In genomic region chr6:20221448-20221847, GRCh38 we compare ENCODE assay signal across 26 cellular contexts. TPM values are rescaled to one million over a fixed set of nuclear protein-coding genes. Genes with fewer than 3 reads are reported as not detected.
DNase-seq lines count a peak whose midpoint lies in the region; ATAC-seq and TF ChIP-seq lines count a peak whose summit lies in the region.
"Had no signal": no experiment of that assay in that cellular context is flagged by ENCODE, and none has a peak within 500 bp of the region (broad histone marks: within the 10 kb centered on the region; RNA-seq: fewer than 3 reads in every experiment).

No MANE protein-coding gene starts in this region.

- peak overlapping the region in 1 of 2 donors; percentile 4 for H3K9ac ChIP-seq in colonic mucosa (ENCODE audit: low read depth in 2 of 2, low read length in 2 of 2)
- H3K9ac ChIP-seq: BLaER1 had no signal

- intact Hi-C loops in colonic mucosa (cut with DNase I): no loop called here
- intact Hi-C loops in transverse colon (cut with DNase I; ENCODE audit: low total_unique reads): no loop called here

- H3K36me3 Mint-ChIP-seq in GM23338 (ENCODE audit: low read depth): no peaks in the 10 kb centered on the region
- no peaks in the 10 kb centered on the region for H3K36me3 Mint-ChIP-seq in nephron progenitor cell (ENCODE audit: low read depth)
- H3K36me3 Mint-ChIP-seq in natural killer cell treated with Interleukin-12 subunit alpha and Interleukin-12 subunit beta and Interleukin-15 and Interleukin-18, amount 100 ng/mL, for 72 hours: no peaks in the 10 kb centered on the region

- H3K4me3 ChIP-seq in GM23338 (no peak overlapping the region), colonic mucosa (no peak overlapping the region), transverse colon (no peak overlapping the region)
- H3K4me3 ChIP-seq: BLaER1, MG63, SJCRH30 had no signal

- no peaks in the 10 kb centered on the region for H3K9me2 ChIP-seq in GM23338 (ENCODE audit: insufficient read depth)

- no peak overlapping the region for H3K4me3 Mint-ChIP-seq in GM23338
- H3K4me3 Mint-ChIP-seq in nephron progenitor cell: no peak overlapping the region
- no peak overlapping the region for H3K4me3 Mint-ChIP-seq in natural killer cell treated with Interleukin-12 subunit alpha and Interleukin-12 subunit beta and Interleukin-15 and Interleukin-18, amount 100 ng/mL, for 72 hours

- H3K4me1 ChIP-seq in GM23338 (ENCODE audit: insufficient read depth) (no peaks in the 10 kb centered on the region), colonic mucosa (peaks cover 4% of the 10 kb centered on the region), transverse colon (peaks cover 0 to 41% (median 13%) of the 10 kb centered on the region in 4 donors)
- H3K4me1 ChIP-seq: BLaER1, SJCRH30 had no signal

- H3K4me2 ChIP-seq in GM23338: no peak overlapping the region
- H3K4me2 ChIP-seq: BLaER1 had no signal

- H3K27me3 ChIP-seq in GM23338 (ENCODE audit: insufficient read depth) (no peaks in the 10 kb centered on the region), colonic mucosa (no peaks in the 10 kb centered on the region), transverse colon (no peaks in the 10 kb centered on the region)
- H3K27me3 ChIP-seq: BLaER1, MG63, SJCRH30 had no signal

- peak overlapping the region; percentile 69; the same call in 1 of the 2 replicates for H2AFZ ChIP-seq in GM23338

- no peak overlapping the region for H3K27ac Mint-ChIP-seq in GM23338
- H3K27ac Mint-ChIP-seq in nephron progenitor cell: peak overlapping the region; percentile 6
- no peak overlapping the region for H3K27ac Mint-ChIP-seq in natural killer cell treated with Interleukin-12 subunit alpha and Interleukin-12 subunit beta and Interleukin-15 and Interleukin-18, amount 100 ng/mL, for 72 hours

- H3K4me1 Mint-ChIP-seq in GM23338 (peaks cover 11% of the 10 kb centered on the region; the same call in 2 of the 3 replicates), nephron progenitor cell (peaks cover 13% of the 10 kb centered on the region)
- H3K4me1 Mint-ChIP-seq in natural killer cell treated with Interleukin-12 subunit alpha and Interleukin-12 subunit beta and Interleukin-15 and Interleukin-18, amount 100 ng/mL, for 72 hours (ENCODE audit: low read depth in 2 of 2): no peaks in the 10 kb centered on the region
- H3K4me1 Mint-ChIP-seq: CD4-positive, CD25-positive, alpha-beta regulatory T cell had no signal

- no peaks in the 10 kb centered on the region for H3K36me3 ChIP-seq in GM23338 (ENCODE audit: insufficient read depth)
- no peaks in the 10 kb centered on the region for H3K36me3 ChIP-seq in colonic mucosa
- H3K36me3 ChIP-seq in transverse colon: no peaks in the 10 kb centered on the region
- H3K36me3 ChIP-seq: BLaER1, MG63, SJCRH30 had no signal

- DNase-seq in GM23338 (ENCODE audit: low spot score): no peak
- no peak for DNase-seq in colonic mucosa
- DNase-seq in nephron progenitor cell: no peak
- no peak for DNase-seq in transverse colon
- no peak for DNase-seq in natural killer cell treated with Interleukin-12 subunit alpha and Interleukin-12 subunit beta and Interleukin-15 and Interleukin-18, amount 100 ng/mL, for 72 hours (ENCODE audit: low spot score)
- DNase-seq: CD4-positive, CD25-positive, alpha-beta regulatory T cell; DMS153; DND-41; GOT3; MG63; NCI-H1105 treated with DMSO at 0.1 percent for 48 hours; NCI-H146; NCI-H1930; NCI-H2107; NCI-H524 treated with DMSO at 0.1 percent for 48 hours; NCI-H82; NK-92 treated with Interleukin-12 subunit alpha and Interleukin-12 subunit beta, amount 100 ng/mL, for 24 hours; PC-3; SJCRH30 had no signal

- no peaks in the 10 kb centered on the region for H3K79me2 ChIP-seq in GM23338 (replicated peaks; ENCODE audit: insufficient read depth)

- no peaks in the 10 kb centered on the region for H3K27me3 Mint-ChIP-seq in GM23338 (ENCODE audit: insufficient read depth, low read depth, poor library complexity)
- H3K27me3 Mint-ChIP-seq in nephron progenitor cell (ENCODE audit: low read depth, poor library complexity): peaks cover 5% of the 10 kb centered on the region
- peaks cover 9 to 13% of the 10 kb centered on the region in 2 donors for H3K27me3 Mint-ChIP-seq in natural killer cell treated with Interleukin-12 subunit alpha and Interleukin-12 subunit beta and Interleukin-15 and Interleukin-18, amount 100 ng/mL, for 72 hours
- H3K27me3 Mint-ChIP-seq: CD4-positive, CD25-positive, alpha-beta regulatory T cell had no signal

- ATAC-seq in GM23338 (no peak), HG02852 (IDR thresholded peaks at IDR 0.05; ENCODE audit: unreplicated experiment) (no peak), GM19035 (IDR thresholded peaks at IDR 0.05; ENCODE audit: unreplicated experiment) (no peak)
- no peak for ATAC-seq in natural killer cell treated with Interleukin-12 subunit alpha and Interleukin-12 subunit beta and Interleukin-15 and Interleukin-18, amount 100 ng/mL, for 72 hours
- ATAC-seq: HCT116, HepG2, PC-3, Right ventricle myocardium inferior, SK-N-SH treated with all-trans-retinoic acid at 6 μM for 48 hours had no signal

- no peak for TF ChIP-seq POLR2A in transverse colon (IDR thresholded peaks at IDR 0.05)

- H4K20me1 ChIP-seq in GM23338 (replicated peaks; ENCODE audit: insufficient read depth): no peaks in the 10 kb centered on the region
- H4K20me1 ChIP-seq: BLaER1 had no signal

- in situ Hi-C loops in transverse colon (cut with MboI; ENCODE audit: low pct_ligation_motif_present in 1 of 4, low pct_unique_long_range_greater_than_20kb in 1 of 4, low sequenced_read_pairs in 3 of 4): no loop called here

- H3F3A ChIP-seq in GM23338 (replicated peaks; ENCODE audit: low read depth): no peaks in the 10 kb centered on the region

- H3K27ac ChIP-seq in GM23338 (ENCODE audit: low read depth) (no peak overlapping the region), colonic mucosa (peak overlapping the region; percentile 28), transverse colon (peak overlapping the region; percentile 13 to 51 (median 28))
- H3K27ac ChIP-seq: BLaER1, SJCRH30 had no signal

- no peak for TF ChIP-seq EP300 in transverse colon (IDR thresholded peaks at IDR 0.05; ENCODE audit: low read depth)

- H3K9me3 ChIP-seq in colonic mucosa (no peaks in the 10 kb centered on the region), transverse colon (no peaks in the 10 kb centered on the region)
- H3K9me3 ChIP-seq: BLaER1, MG63, SJCRH30 had no signal

- no peaks in the 10 kb centered on the region for H3K9me3 Mint-ChIP-seq in GM23338
- H3K9me3 Mint-ChIP-seq in nephron progenitor cell: no peaks in the 10 kb centered on the region
- no peaks in the 10 kb centered on the region for H3K9me3 Mint-ChIP-seq in natural killer cell treated with Interleukin-12 subunit alpha and Interleukin-12 subunit beta and Interleukin-15 and Interleukin-18, amount 100 ng/mL, for 72 hours
- H3K9me3 Mint-ChIP-seq: CD4-positive, CD25-positive, alpha-beta regulatory T cell had no signal

- WGBS in transverse colon (ENCODE audit: low coverage in 1 of 2), 2 donors: 49% methylated on average over 3 of the region's 3 CpGs; no CpG with 5 or more reads in 1 of the 2 donors

- TF ChIP-seq CTCF in GM23338 (conservative IDR thresholded peaks at IDR 0.05; ENCODE audit: low read depth in 2 of 2) (no peak), colonic mucosa (IDR thresholded peaks at IDR 0.05) (no peak), nephron progenitor cell (IDR thresholded peaks at IDR 0.05) (no peak), transverse colon (IDR thresholded peaks at IDR 0.05) (no peak)

TF ChIP-seq in GM23338, 12 proteins besides CTCF, POLR2A, EP300 and RAD21 (continues in another document):
- TF ChIP-seq POLR2AphosphoS5 (IDR thresholded peaks at IDR 0.05; ENCODE audit: low read depth) (no peak), NANOG (IDR thresholded peaks at IDR 0.05; ENCODE audit: borderline replicate concordance) (no peak), EZH2phosphoT487 (IDR thresholded peaks at IDR 0.05; ENCODE audit: unreplicated experiment) (no peak), REST (IDR thresholded peaks at IDR 0.05; ENCODE audit: unreplicated experiment) (no peak), EZH2 (IDR thresholded peaks at IDR 0.05; ENCODE audit: low read depth, unreplicated experiment) (no peak), STAT1 (IDR thresholded peaks at IDR 0.05; ENCODE audit: unreplicated experiment) (no peak)

RNA-seq across cellular contexts. Expression of gene MBOAT1, which starts 9.2 kb away (rescaled TPM):
- total RNA-seq in GM23338 (2014; rRNA removed; shearing (Covaris generic)): 18.6 and 20.9 TPM in 2 replicates
- 3.2 and 3.8 TPM in 2 replicates for polyA plus RNA-seq in GM23338 (2016; fragmentation: Nextera tagmentation; extraction: Ambion mirVana)
- 10 to 100 TPM; 45.7 to 54.1 TPM for total RNA-seq in colonic mucosa
- total RNA-seq in transverse colon: 10 to 100 TPM; 10.3 to 85.3 (median 66.5) TPM
- 1 to 10 TPM; 1.9 to 4.7 TPM for total RNA-seq in natural killer cell treated with Interleukin-12 subunit alpha and Interleukin-12 subunit beta and Interleukin-15 and Interleukin-18, amount 100 ng/mL, for 72 hours
- total RNA-seq: HepG2 had no signal
- polyA plus RNA-seq: HepG2 had no signal
